ENCODE assay signal across 20 cellular contexts in the genomic region with DNA sequence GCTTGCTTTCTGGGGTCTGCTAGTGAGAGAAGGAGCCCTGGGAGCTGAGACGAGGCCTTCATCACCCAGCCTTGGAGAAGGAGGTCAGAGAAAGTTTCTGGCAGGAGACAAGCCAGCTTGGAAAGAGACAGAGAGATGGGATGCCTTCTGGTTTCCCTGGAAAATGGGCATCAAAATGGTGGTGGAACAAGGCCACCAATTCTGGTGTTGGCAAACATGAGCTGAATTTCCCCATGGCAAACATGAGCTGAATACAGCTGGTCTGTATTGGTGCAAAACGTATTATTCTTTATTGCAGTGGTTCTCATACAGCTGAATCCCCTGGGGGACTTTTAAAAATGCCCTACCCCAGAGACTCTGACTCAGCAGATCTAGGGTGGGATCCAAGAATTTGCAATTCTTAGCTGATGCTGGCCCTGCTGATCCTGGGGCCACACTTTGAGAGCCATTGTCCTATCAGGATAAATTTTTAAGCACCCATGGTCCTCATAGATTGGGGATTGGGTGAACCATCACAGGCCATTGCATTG. TPM values are rescaled to one million over a fixed set of nuclear protein-coding genes. Genes with fewer than 3 reads are reported as not detected.
"Had no signal": no experiment of that assay in that cellular context is flagged by ENCODE, and none has a peak within 500 bp of the region (broad histone marks: within the 10 kb centered on the region; RNA-seq: fewer than 3 reads in every experiment).

No MANE protein-coding gene starts in this region.

- H3K36me3 ChIP-seq: adrenal gland, cardiac muscle cell, heart left ventricle, prostate gland, right lobe of liver, stomach had no signal

- ATAC-seq: activated CD8-positive, alpha-beta T cell treated with anti-CD3 and anti-CD28 coated beads, Interleukin-2, amount 10 ng/mL, durations not matched to agents 7 days and 5 days; left lobe of liver; stimulated activated effector memory CD8-positive, alpha-beta T cell treated with anti-CD3 and anti-CD28 coated beads, Interleukin-12 subunit alpha, Interleukin-12 subunit beta, amount 100 ng/mL, for 72 hours had no signal

- H3K9me3 Mint-ChIP-seq: activated CD4-positive, alpha-beta T cell treated with anti-CD3 and anti-CD28 coated beads, Interleukin-2, amount 10 ng/mL, durations not matched to agents 24 days and 14 days; activated naive CD4-positive, alpha-beta T cell treated with anti-CD3 and anti-CD28 coated beads, Interleukin-2, amount 50 U/mL, for 72 hours; activated T-helper 1 cell treated with anti-CD3 and anti-CD28 coated beads, Interleukin-12 subunit alpha, Interleukin-12 subunit beta, Interleukin-2, Interleukin-4 antibody, amounts not matched to agents 30 ng/mL and 10 ng/mL and 1 ng/mL, durations not matched to agents 14 hours and 24 hours and 36 hours; stimulated activated effector memory CD8-positive, alpha-beta T cell treated with anti-CD3 and anti-CD28 coated beads, Interleukin-12 subunit alpha, Interleukin-12 subunit beta, amount 100 ng/mL, for 72 hours; T-helper 1 cell treated with Interleukin-12 subunit alpha and Interleukin-12 subunit beta and Interleukin-4 antibody, amounts not matched to agents 30 μg/mL and 1 μg/mL, for 36 hours had no signal

- FAIRE-seq: frontal cortex, kidney had no signal

- H3K36me3 Mint-ChIP-seq: activated naive CD4-positive, alpha-beta T cell treated with anti-CD3 and anti-CD28 coated beads, Interleukin-2, amount 50 U/mL, for 72 hours; stimulated activated effector memory CD8-positive, alpha-beta T cell treated with anti-CD3 and anti-CD28 coated beads, Interleukin-12 subunit alpha, Interleukin-12 subunit beta, amount 100 ng/mL, for 72 hours had no signal

- DNase-seq: activated CD4-positive, alpha-beta T cell treated with anti-CD3 and anti-CD28 coated beads, Interleukin-2, amount 10 ng/mL, durations not matched to agents 24 days and 14 days; activated CD8-positive, alpha-beta memory T cell treated with anti-CD3 and anti-CD28 coated beads, Interleukin-2, amount 50 U/mL, for 4 hours; activated CD8-positive, alpha-beta T cell treated with anti-CD3 and anti-CD28 coated beads, Interleukin-2, amount 10 ng/mL, durations not matched to agents 7 days and 5 days; activated gamma-delta T cell treated with Interleukin-2 at 50 U/mL for 16 hours; adrenal gland; dorsolateral prefrontal cortex; heart left ventricle; kidney; right lobe of liver; stimulated activated CD4-positive, alpha-beta T cell treated with anti-CD3 and anti-CD28 coated beads, Interleukin-4, amount 100 ng/mL, for 24 hours; stomach; trophoblast cell had no signal

- H3K27ac ChIP-seq: adrenal gland, prostate gland, right lobe of liver had no signal

- H3K27me3 ChIP-seq: adrenal gland, cardiac muscle cell, dorsolateral prefrontal cortex, right lobe of liver, stomach had no signal

- H3K4me3 ChIP-seq: adrenal gland, cardiac muscle cell, dorsolateral prefrontal cortex, heart left ventricle, prostate gland, right lobe of liver, stomach had no signal

- H3K27ac Mint-ChIP-seq: activated CD4-positive, alpha-beta T cell treated with anti-CD3 and anti-CD28 coated beads, Interleukin-2, amount 10 ng/mL, durations not matched to agents 24 days and 14 days; activated CD8-positive, alpha-beta T cell treated with anti-CD3 and anti-CD28 coated beads, Interleukin-2, amount 10 ng/mL, durations not matched to agents 7 days and 5 days; activated naive CD4-positive, alpha-beta T cell treated with anti-CD3 and anti-CD28 coated beads, Interleukin-2, amount 50 U/mL, for 72 hours; activated T-helper 1 cell treated with anti-CD3 and anti-CD28 coated beads, Interleukin-12 subunit alpha, Interleukin-12 subunit beta, Interleukin-2, Interleukin-4 antibody, amounts not matched to agents 30 ng/mL and 10 ng/mL and 1 ng/mL, durations not matched to agents 14 hours and 24 hours and 36 hours; stimulated activated effector memory CD8-positive, alpha-beta T cell treated with anti-CD3 and anti-CD28 coated beads, Interleukin-12 subunit alpha, Interleukin-12 subunit beta, amount 100 ng/mL, for 72 hours; T-helper 1 cell treated with Interleukin-12 subunit alpha and Interleukin-12 subunit beta and Interleukin-4 antibody, amounts not matched to agents 30 μg/mL and 1 μg/mL, for 36 hours had no signal

- H3K4me1 ChIP-seq: prostate gland, right lobe of liver had no signal

- H3K9me3 ChIP-seq: adrenal gland, heart left ventricle, prostate gland, right lobe of liver, stomach had no signal

- H3K4me3 Mint-ChIP-seq: activated CD4-positive, alpha-beta T cell treated with anti-CD3 and anti-CD28 coated beads, Interleukin-2, amount 10 ng/mL, durations not matched to agents 24 days and 14 days; activated CD8-positive, alpha-beta T cell treated with anti-CD3 and anti-CD28 coated beads, Interleukin-2, amount 10 ng/mL, durations not matched to agents 7 days and 5 days; activated T-helper 1 cell treated with anti-CD3 and anti-CD28 coated beads, Interleukin-12 subunit alpha, Interleukin-12 subunit beta, Interleukin-2, Interleukin-4 antibody, amounts not matched to agents 30 ng/mL and 10 ng/mL and 1 ng/mL, durations not matched to agents 14 hours and 24 hours and 36 hours; stimulated activated effector memory CD8-positive, alpha-beta T cell treated with anti-CD3 and anti-CD28 coated beads, Interleukin-12 subunit alpha, Interleukin-12 subunit beta, amount 100 ng/mL, for 72 hours; T-helper 1 cell treated with Interleukin-12 subunit alpha and Interleukin-12 subunit beta and Interleukin-4 antibody, amounts not matched to agents 30 μg/mL and 1 μg/mL, for 36 hours had no signal

RNA-seq across cellular contexts. Expression of gene S1PR3, which starts 39.1 kb away (rescaled TPM):
- total RNA-seq: activated CD8-positive, alpha-beta T cell treated with anti-CD3 and anti-CD28 coated beads, Interleukin-2, amount 10 ng/mL, durations not matched to agents 7 days and 5 days had no signal
